ENCODE assay signal across 9 cellular contexts in the genomic region with DNA sequence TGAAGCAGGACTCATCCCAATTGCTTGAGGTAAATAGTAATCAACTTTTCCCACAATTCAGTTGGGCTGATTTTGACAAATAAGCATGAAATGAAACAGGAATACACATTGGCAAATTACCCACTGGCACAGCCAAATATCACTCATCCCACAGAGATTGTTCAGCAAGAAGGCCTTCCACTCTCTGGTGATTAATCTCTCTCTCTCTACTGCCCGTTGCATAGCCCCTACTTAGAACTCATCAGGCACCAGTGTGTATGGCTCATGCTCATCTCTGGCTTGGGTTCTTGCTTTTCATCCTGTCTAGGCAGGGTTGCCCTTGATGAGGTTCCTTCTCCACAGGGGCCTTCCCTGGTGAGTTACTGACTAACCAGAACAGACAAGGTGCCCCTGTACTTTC. TPM values are rescaled to one million over a fixed set of nuclear protein-coding genes. Genes with fewer than 3 reads are reported as not detected.
A peak's percentile ranks its signal among the peaks of the same experiment; 100 is the strongest.
DNase-seq lines count a peak whose midpoint lies in the region; ATAC-seq and TF ChIP-seq lines count a peak whose summit lies in the region.
"Had no signal": no experiment of that assay in that cellular context is flagged by ENCODE, and none has a peak within 500 bp of the region (broad histone marks: within the 10 kb centered on the region; RNA-seq: fewer than 3 reads in every experiment).

No MANE protein-coding gene starts in this region.

- H3K4me3 ChIP-seq in heart left ventricle (peak overlapping the region in 10 of 12 donors; percentile 71 to 98 (median 92)), uterus (peak overlapping the region; percentile 83 to 96)

- no peak for TF ChIP-seq POLR2A in heart left ventricle (IDR thresholded peaks at IDR 0.05)
- no peak for TF ChIP-seq POLR2A in uterus (IDR thresholded peaks at IDR 0.05)

- ATAC-seq in heart left ventricle (no peak), Right ventricle myocardium superior (ENCODE audit: poor library complexity) (no peak), memory B cell (ENCODE audit: low read depth) (no peak)

- no peaks in the 10 kb centered on the region for H3K9me3 ChIP-seq in heart left ventricle
- H3K9me3 ChIP-seq in uterus = no peaks in the 10 kb centered on the region

- H3K4me1 ChIP-seq in heart left ventricle = peaks cover 7 to 50% (median 32%) of the 10 kb centered on the region in 12 donors
- H3K4me1 ChIP-seq in uterus = peaks cover 11 to 13% of the 10 kb centered on the region in 2 donors

- peak overlapping the region; percentile 99 for H3K4me3 Mint-ChIP-seq in memory B cell

- DNase-seq in heart left ventricle (no peak), Right ventricle myocardium superior (no peak), astrocyte of the hippocampus (ENCODE audit: low read depth, low spot score) (peak; percentile 15), memory B cell (ENCODE audit: low spot score in 2 of 2) (no peak), uterus (no peak), DMS114 treated with DMSO at 0.1 percent for 48 hours (lab: John Stamatoyannopoulos, UW; ENCODE audit: unreplicated experiment) (no peak), NCI-H187 treated with DMSO at 0.1 percent for 48 hours (lab: John Stamatoyannopoulos, UW) (no peak), retina (no peak)
- DNase-seq: NCI-H1694 had no signal

- H3K9me3 Mint-ChIP-seq in memory B cell = no peaks in the 10 kb centered on the region

- H3K27me3 Mint-ChIP-seq in memory B cell = no peaks in the 10 kb centered on the region

- TF ChIP-seq CTCF in heart left ventricle (IDR thresholded peaks at IDR 0.05) (no peak), uterus (IDR thresholded peaks at IDR 0.05) (no peak)

- peaks cover 0 to 50% (median 39%) of the 10 kb centered on the region in 9 donors for H3K36me3 ChIP-seq in heart left ventricle
- no peaks in the 10 kb centered on the region for H3K36me3 ChIP-seq in uterus

- H3K27me3 ChIP-seq in heart left ventricle (no peaks in the 10 kb centered on the region), uterus (no peaks in the 10 kb centered on the region)

- H3K36me3 Mint-ChIP-seq in memory B cell = peaks cover 4% of the 10 kb centered on the region

- H3K27ac ChIP-seq in heart left ventricle = peak overlapping the region in 2 of 12 donors; percentile 15 to 97
- H3K27ac ChIP-seq in uterus = peak overlapping the region in 1 of 2 donors; percentile 87

- WGBS in heart left ventricle, 4 donors = 38 to 57% (median 48%) methylated on average over 1 of the region's 1 CpG

- no peak overlapping the region for H3K27ac Mint-ChIP-seq in memory B cell

- H3K4me1 Mint-ChIP-seq in memory B cell = peaks cover 13% of the 10 kb centered on the region

- intact Hi-C loops in heart left ventricle (cut with DNase I) (loop anchor here in 5 of 10 donors (5.0 to 10.0 kb wide), 3 partner anchors 41 to 178 kb away; a partner anchor contains a TSS), Right ventricle myocardium superior (cut with DNase I) (loop anchor here (5.0 kb wide), 1 partner anchor 41 kb away; no protein-coding TSS in a partner anchor), uterus (cut with DNase I; ENCODE audit: low total_unique reads) (no loop called here)

RNA-seq across cellular contexts. Expression of a gene that starts 1.1 kb away (rescaled TPM):
- total RNA-seq in heart left ventricle = 10 to 100 TPM; 35.6 to 53.2 (median 44.5) TPM
- 10 to 100 TPM; 25.1 to 46.9 TPM for polyA plus RNA-seq in heart left ventricle
- total RNA-seq in Right ventricle myocardium superior = 43.7 TPM
- total RNA-seq in uterus = 10 to 100 TPM; 25.9 to 77.4 (median 65.2) TPM

RNA-seq across cellular contexts. Expression of a gene that starts 30.8 kb away (rescaled TPM):
- total RNA-seq in heart left ventricle (1 to 10 TPM in 6 of 9 donors, under 1 TPM in 1, not detected in 2; 0.72 to 2.6 (median 1.7) TPM), Right ventricle myocardium superior (1.0 TPM), uterus (10 to 100 TPM in 1 of 4 donors, under 1 TPM in 1, not detected in 2; 0.35 to 21.3 TPM)
- polyA plus RNA-seq in heart left ventricle = 1 to 10 TPM in 1 of 2 donors, under 1 TPM in 1; 0.37 to 3.1 TPM

RNA-seq across cellular contexts. Expression of a gene that starts 30.9 kb away (rescaled TPM):
- total RNA-seq in heart left ventricle (1 to 10 TPM; 1.2 to 4.4 (median 2.1) TPM), Right ventricle myocardium superior (1.7 TPM), uterus (10 to 100 TPM in 2 of 4 donors, 1 to 10 TPM in 1, not detected in 1; 5.2 to 20.2 (median 14.4) TPM)
- 1 to 10 TPM; 1.4 to 4.0 TPM for polyA plus RNA-seq in heart left ventricle

RNA-seq across cellular contexts. Expression of a gene that starts 57.1 kb away (rescaled TPM):
- total RNA-seq in heart left ventricle (10 to 100 TPM in 7 of 9 donors, 1 to 10 TPM in 2; 6.8 to 44.0 (median 12.1) TPM), Right ventricle myocardium superior (16.1 TPM), uterus (10 to 100 TPM; 14.7 to 93.3 (median 53.0) TPM)
- polyA plus RNA-seq in heart left ventricle = 10 to 100 TPM in 1 of 2 donors, 1 to 10 TPM in 1; 8.1 to 29.8 TPM
